In the genomic region with DNA sequence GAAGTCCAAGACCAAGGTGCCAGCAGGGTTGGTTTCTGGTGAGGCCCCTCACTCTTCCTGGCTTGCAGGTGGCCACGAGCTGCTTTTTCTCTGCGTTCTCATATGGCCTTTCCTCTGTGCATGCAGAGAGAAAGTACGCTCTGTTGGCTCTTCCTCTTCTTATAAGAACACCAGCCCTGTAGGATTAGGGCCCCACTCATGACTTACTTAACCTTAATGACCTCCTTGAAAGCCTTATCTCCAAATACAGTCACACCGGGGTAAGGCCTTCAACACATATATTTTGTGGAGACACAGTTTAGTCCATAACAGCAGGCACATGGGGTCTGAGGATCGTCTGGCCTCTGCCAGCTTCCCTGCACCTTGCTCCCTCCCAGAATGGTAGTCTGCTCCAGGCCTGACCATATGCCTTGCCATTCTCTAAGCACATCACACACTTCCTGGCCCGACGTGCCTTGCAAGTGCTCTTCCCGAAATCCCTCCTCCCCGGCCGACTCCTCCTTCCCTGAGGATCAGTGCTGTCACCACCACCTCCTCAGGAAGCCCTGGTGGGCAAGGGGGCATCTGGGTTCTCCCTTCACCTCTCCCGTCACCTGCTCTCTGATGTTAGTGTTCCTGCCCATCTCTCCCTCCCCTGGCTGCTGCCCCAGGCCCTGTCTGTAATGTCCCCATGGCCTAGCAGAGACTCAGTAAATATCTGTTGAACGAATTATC, we compare ENCODE assay signal across 22 cellular contexts.
A peak's percentile ranks its signal among the peaks of the same experiment; 100 is the strongest.
DNase-seq lines count a peak whose midpoint lies in the region; ATAC-seq and TF ChIP-seq lines count a peak whose summit lies in the region.
"Had no signal": no experiment of that assay in that cellular context is flagged by ENCODE, and none has a peak within 500 bp of the region (broad histone marks: within the 10 kb centered on the region; RNA-seq: fewer than 3 reads in every experiment).

No MANE protein-coding gene starts in this region.

- H3K27ac Mint-ChIP-seq in endothelial cell (ENCODE audit: unreplicated experiment) (no peak overlapping the region), neural crest cell (ENCODE audit: unreplicated experiment) (peak overlapping the region; percentile 77)
- H3K27ac Mint-ChIP-seq: activated CD4-positive, alpha-beta T cell treated with anti-CD3 and anti-CD28 coated beads, Interleukin-2, amount 10 ng/mL, durations not matched to agents 7 days and 5 days; activated T-cell treated with anti-CD3 and anti-CD28 coated beads, Interleukin-2, amount 50 U/mL, for 72 hours; dendritic cell treated with granulocyte-macrophage colony-stimulating factor and Interleukin-4, amounts not matched to agents 40 ng/mL and 50 ng/mL, for 4 days had no signal

- intact Hi-C loops in left cardiac atrium (cut with DNase I) = no loop called here

- no peak for ATAC-seq in left cardiac atrium
- ATAC-seq in foreskin keratinocyte = no peak
- ATAC-seq: activated T-cell treated with anti-CD3 and anti-CD28 coated beads, Interleukin-2, amount 50 U/mL, for 72 hours; stimulated activated naive CD8-positive, alpha-beta T cell treated with anti-CD3 and anti-CD28 coated beads, Interleukin-15, amount 100 ng/mL, for 72 hours had no signal

- H3K36me3 ChIP-seq in cardiac muscle cell = no peaks in the 10 kb centered on the region
- H3K36me3 ChIP-seq: thyroid gland had no signal

- H3K27ac ChIP-seq in cardiac muscle cell (peak overlapping the region; percentile 72), foreskin keratinocyte (no peak overlapping the region)
- H3K27ac ChIP-seq: thyroid gland had no signal

- no peak overlapping the region for H3K4me3 ChIP-seq in cardiac muscle cell
- no peak overlapping the region for H3K4me3 ChIP-seq in foreskin fibroblast (ENCODE audit: low read depth in 1 of 2, low read length in 2 of 2)
- H3K4me3 ChIP-seq: thyroid gland had no signal

- H3K4me3 Mint-ChIP-seq in endothelial cell (ENCODE audit: unreplicated experiment) (peak overlapping the region; percentile 77), neural crest cell (no peak overlapping the region)
- H3K4me3 Mint-ChIP-seq: activated CD4-positive, alpha-beta T cell treated with anti-CD3 and anti-CD28 coated beads, Interleukin-2, amount 10 ng/mL, durations not matched to agents 7 days and 5 days; activated T-cell treated with anti-CD3 and anti-CD28 coated beads, Interleukin-2, amount 50 U/mL, for 72 hours; dendritic cell treated with granulocyte-macrophage colony-stimulating factor and Interleukin-4, amounts not matched to agents 40 ng/mL and 50 ng/mL, for 4 days; stimulated activated naive CD8-positive, alpha-beta T cell treated with anti-CD3 and anti-CD28 coated beads, Interleukin-15, amount 100 ng/mL, for 72 hours had no signal

- DNase-seq in cardiac muscle cell (ENCODE audit: low read depth in 1 of 2, low spot score in 1 of 2) = peak in 1 of 2 donors; percentile 67
- DNase-seq in left cardiac atrium = no peak
- DNase-seq in endothelial cell (ENCODE audit: low spot score) = no peak
- no peak for DNase-seq in neural crest cell (ENCODE audit: low read depth, low spot score)
- DNase-seq in HuH-7 (ENCODE audit: low spot score) = no peak
- DNase-seq in stimulated activated CD4-positive, alpha-beta T cell treated with anti-CD3 and anti-CD28 coated beads, Interleukin-2, amount 100 ng/mL, for 48 hours = no peak
- DNase-seq in foreskin fibroblast = no peak
- DNase-seq in foreskin keratinocyte = no peak
- DNase-seq: activated CD4-positive, alpha-beta T cell treated with anti-CD3 and anti-CD28 coated beads, Interleukin-2, amount 10 ng/mL, durations not matched to agents 7 days and 5 days; activated naive CD4-positive, alpha-beta T cell treated with Interleukin-2 at 50 U/mL for 16 hours; activated T-cell treated with anti-CD3 and anti-CD28 coated beads, Interleukin-2, amount 50 U/mL, for 72 hours; amniotic stem cell; DMS79 treated with DMSO at 0.1 percent for 48 hours; head of caudate nucleus; KG1; NCI-H146; NCI-H524; stimulated activated CD4-positive, alpha-beta T cell treated with anti-CD3 and anti-CD28 coated beads, Interleukin-12 subunit alpha, Interleukin-12 subunit beta, amount 100 ng/mL, for 4 hours; stimulated activated CD4-positive, alpha-beta T cell treated with anti-CD3 and anti-CD28 coated beads, Interleukin-4, amount 100 ng/mL, for 4 hours; stimulated activated naive CD8-positive, alpha-beta T cell treated with anti-CD3 and anti-CD28 coated beads, Interleukin-15, amount 100 ng/mL, for 72 hours; thyroid gland had no signal

- H3K4me1 Mint-ChIP-seq in endothelial cell (ENCODE audit: unreplicated experiment) (peaks cover 27% of the 10 kb centered on the region), neural crest cell (peaks cover 43% of the 10 kb centered on the region)
- H3K4me1 Mint-ChIP-seq: activated CD4-positive, alpha-beta T cell treated with anti-CD3 and anti-CD28 coated beads, Interleukin-2, amount 10 ng/mL, durations not matched to agents 7 days and 5 days; stimulated activated naive CD8-positive, alpha-beta T cell treated with anti-CD3 and anti-CD28 coated beads, Interleukin-15, amount 100 ng/mL, for 72 hours had no signal

- H3K36me3 Mint-ChIP-seq in endothelial cell (ENCODE audit: low read depth, unreplicated experiment) = peaks cover 9% of the 10 kb centered on the region
- no peaks in the 10 kb centered on the region for H3K36me3 Mint-ChIP-seq in neural crest cell (ENCODE audit: low read depth)

- H3K9me3 Mint-ChIP-seq in endothelial cell (ENCODE audit: unreplicated experiment) (no peaks in the 10 kb centered on the region), neural crest cell (no peaks in the 10 kb centered on the region)
- H3K9me3 Mint-ChIP-seq: activated CD4-positive, alpha-beta T cell treated with anti-CD3 and anti-CD28 coated beads, Interleukin-2, amount 10 ng/mL, durations not matched to agents 7 days and 5 days; activated T-cell treated with anti-CD3 and anti-CD28 coated beads, Interleukin-2, amount 50 U/mL, for 72 hours; dendritic cell treated with granulocyte-macrophage colony-stimulating factor and Interleukin-4, amounts not matched to agents 40 ng/mL and 50 ng/mL, for 4 days; stimulated activated naive CD8-positive, alpha-beta T cell treated with anti-CD3 and anti-CD28 coated beads, Interleukin-15, amount 100 ng/mL, for 72 hours had no signal

- H3K27me3 ChIP-seq in cardiac muscle cell (no peaks in the 10 kb centered on the region), foreskin keratinocyte (no peaks in the 10 kb centered on the region)
- H3K27me3 ChIP-seq: thyroid gland had no signal

- H3K4me1 ChIP-seq in cardiac muscle cell (ENCODE audit: low read depth) (peaks cover 68% of the 10 kb centered on the region), foreskin keratinocyte (peaks cover 20% of the 10 kb centered on the region)

- H3K9me3 ChIP-seq in cardiac muscle cell (ENCODE audit: low read depth) = no peaks in the 10 kb centered on the region
- H3K9me3 ChIP-seq: thyroid gland had no signal

- no peak for TF ChIP-seq CTCF in cardiac muscle cell (IDR thresholded peaks at IDR 0.05; ENCODE audit: low read depth, low read length)
- no peak for TF ChIP-seq CTCF in endothelial cell (IDR thresholded peaks at IDR 0.05; ENCODE audit: unreplicated experiment)
- TF ChIP-seq CTCF in neural crest cell (conservative IDR thresholded peaks at IDR 0.05) = no peak
- no peak for TF ChIP-seq CTCF in foreskin fibroblast (IDR thresholded peaks at IDR 0.05; ENCODE audit: low read depth, low read length)
- no peak for TF ChIP-seq CTCF in foreskin keratinocyte (conservative IDR thresholded peaks at IDR 0.05)

- H3K27me3 Mint-ChIP-seq in endothelial cell (ENCODE audit: unreplicated experiment) (peaks cover 5% of the 10 kb centered on the region), neural crest cell (ENCODE audit: low read depth) (no peaks in the 10 kb centered on the region)
- H3K27me3 Mint-ChIP-seq: activated CD4-positive, alpha-beta T cell treated with anti-CD3 and anti-CD28 coated beads, Interleukin-2, amount 10 ng/mL, durations not matched to agents 7 days and 5 days; dendritic cell treated with granulocyte-macrophage colony-stimulating factor and Interleukin-4, amounts not matched to agents 40 ng/mL and 50 ng/mL, for 4 days; stimulated activated naive CD8-positive, alpha-beta T cell treated with anti-CD3 and anti-CD28 coated beads, Interleukin-15, amount 100 ng/mL, for 72 hours had no signal
